Comparison of ENCODE assay signal across 1 cellular context in the genomic region with DNA sequence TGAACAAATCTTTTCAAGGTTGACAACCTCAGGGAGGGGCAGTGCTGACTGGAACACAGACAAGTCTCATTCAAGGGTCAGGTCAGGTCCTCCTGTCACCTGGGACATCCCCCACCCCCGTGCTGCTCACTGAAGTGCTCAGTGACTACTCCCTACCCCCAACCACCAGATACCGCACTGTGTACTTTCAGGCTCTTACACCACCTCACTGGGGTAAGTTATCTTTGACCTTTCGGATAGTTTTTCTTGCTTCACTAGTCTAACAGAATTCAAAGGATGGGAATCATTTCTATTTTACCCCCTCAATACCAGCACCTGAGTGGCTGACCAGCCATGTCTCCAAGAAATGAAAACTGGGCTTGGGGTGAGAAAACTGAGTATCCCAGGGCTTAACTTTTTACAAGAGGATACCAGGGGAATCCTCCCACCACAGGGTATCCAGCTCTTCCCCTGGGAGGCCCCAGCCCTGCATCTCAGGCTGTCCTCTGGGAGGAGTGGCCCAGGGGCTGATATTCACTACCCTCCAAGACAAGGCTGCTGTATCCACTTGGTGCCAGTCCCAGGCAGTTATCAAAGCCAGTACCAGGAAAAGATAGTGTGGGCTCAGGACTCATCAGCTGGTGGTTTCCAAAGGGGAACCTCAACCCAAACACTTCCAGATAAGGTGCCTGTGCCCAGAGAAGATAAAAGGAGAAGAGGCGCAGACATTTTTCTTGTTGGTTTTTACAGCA.
TF ChIP-seq lines count a peak whose summit lies in the region.

No MANE protein-coding gene starts in this region.

TF ChIP-seq in K562, 482 proteins besides CTCF, POLR2A, EP300 and RAD21 (continued from another document and continues in another):
- TF ChIP-seq, protein P1, sequence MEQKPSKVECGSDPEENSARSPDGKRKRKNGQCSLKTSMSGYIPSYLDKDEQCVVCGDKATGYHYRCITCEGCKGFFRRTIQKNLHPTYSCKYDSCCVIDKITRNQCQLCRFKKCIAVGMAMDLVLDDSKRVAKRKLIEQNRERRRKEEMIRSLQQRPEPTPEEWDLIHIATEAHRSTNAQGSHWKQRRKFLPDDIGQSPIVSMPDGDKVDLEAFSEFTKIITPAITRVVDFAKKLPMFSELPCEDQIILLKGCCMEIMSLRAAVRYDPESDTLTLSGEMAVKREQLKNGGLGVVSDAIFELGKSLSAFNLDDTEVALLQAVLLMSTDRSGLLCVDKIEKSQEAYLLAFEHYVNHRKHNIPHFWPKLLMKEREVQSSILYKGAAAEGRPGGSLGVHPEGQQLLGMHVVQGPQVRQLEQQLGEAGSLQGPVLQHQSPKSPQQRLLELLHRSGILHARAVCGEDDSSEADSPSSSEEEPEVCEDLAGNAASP (IDR thresholded peaks at IDR 0.05) = peak; percentile 43; the same call in 1 of the 2 replicates
- TF ChIP-seq TBL1XR1 (IDR thresholded peaks at IDR 0.05; ENCODE audit: low read length in 2 of 2) (peak in 1 of 2 experiments; percentile 23; a peak in 1 of 4 replicates), MAFK (IDR thresholded peaks at IDR 0.05; ENCODE audit: low read length) (no peak), SRSF7 (optimal IDR thresholded peaks at IDR 0.05; ENCODE audit: low read depth, low read length) (no peak), CBFA2T2 (conservative IDR thresholded peaks at IDR 0.05) (peak; percentile 48; the same call in 1 of the 2 replicates), ELF1 (tag; IDR thresholded peaks at IDR 0.05) (no peak), LEF1 (IDR thresholded peaks at IDR 0.05) (0 out of 2 replicates have a peak, but pooled peaks have one; percentile 27), ESRRA (IDR thresholded peaks at IDR 0.05; ENCODE audit: borderline replicate concordance, low read depth) (peak; percentile 50; the same call in 1 of the 2 replicates), MYC (IDR thresholded peaks at IDR 0.05; ENCODE audit: low read depth, low read length) (peak; percentile 19; the same call in 1 of the 2 replicates), MYC (CRISPR knock-in tag; IDR thresholded peaks at IDR 0.05; ENCODE audit: borderline replicate concordance, low read depth) (no peak), ZNF232 (CRISPR knock-in tag; IDR thresholded peaks at IDR 0.05) (no peak), CEBPG (CRISPR knock-in tag; IDR thresholded peaks at IDR 0.05) (peak; percentile 64; the same call in 1 of the 2 replicates), CEBPG (tag; conservative IDR thresholded peaks at IDR 0.05 in 1 of 2, IDR thresholded peaks at IDR 0.05 in 1 of 2) (peak in 1 of 2 experiments; percentile 67; a peak in 2 of 4 replicates), RFX5 (IDR thresholded peaks at IDR 0.05; ENCODE audit: low read depth, low read length) (no peak), NR2C2 (CRISPR knock-in tag; IDR thresholded peaks at IDR 0.05) (no peak), NR2C2 (tag; IDR thresholded peaks at IDR 0.05) (peak; percentile 59; the same call in 1 of the 2 replicates), MAFF (IDR thresholded peaks at IDR 0.05; ENCODE audit: low read length) (no peak), MTA1 (IDR thresholded peaks at IDR 0.05; ENCODE audit: borderline replicate concordance) (no peak), RCOR1 (IDR thresholded peaks at IDR 0.05; ENCODE audit: borderline replicate concordance in 1 of 2, low read depth in 2 of 2, low read length in 2 of 2) (peak in 1 of 2 experiments; percentile 44; a peak in 1 of 4 replicates), JUND (IDR thresholded peaks at IDR 0.05; ENCODE audit: borderline replicate concordance, low read depth, low read length) (0 out of 2 replicates have a peak, but pooled peaks have one; percentile 18), JUND (tag; IDR thresholded peaks at IDR 0.05; ENCODE audit: borderline replicate concordance, low read depth, low read length) (no peak), KLF16 (IDR thresholded peaks at IDR 0.05) (peak; percentile 76), TCF3 (CRISPR knock-in tag; IDR thresholded peaks at IDR 0.05) (peak; percentile 41), SMARCA4 (IDR thresholded peaks at IDR 0.05) (0 out of 2 replicates have a peak, but pooled peaks have one; percentile 29), ARID1B (IDR thresholded peaks at IDR 0.05) (peak; percentile 59), ZNF589 (CRISPR knock-in tag; IDR thresholded peaks at IDR 0.05; ENCODE audit: low read depth) (peak; percentile 33; the same call in 1 of the 2 replicates)
- TF ChIP-seq, protein P2, sequence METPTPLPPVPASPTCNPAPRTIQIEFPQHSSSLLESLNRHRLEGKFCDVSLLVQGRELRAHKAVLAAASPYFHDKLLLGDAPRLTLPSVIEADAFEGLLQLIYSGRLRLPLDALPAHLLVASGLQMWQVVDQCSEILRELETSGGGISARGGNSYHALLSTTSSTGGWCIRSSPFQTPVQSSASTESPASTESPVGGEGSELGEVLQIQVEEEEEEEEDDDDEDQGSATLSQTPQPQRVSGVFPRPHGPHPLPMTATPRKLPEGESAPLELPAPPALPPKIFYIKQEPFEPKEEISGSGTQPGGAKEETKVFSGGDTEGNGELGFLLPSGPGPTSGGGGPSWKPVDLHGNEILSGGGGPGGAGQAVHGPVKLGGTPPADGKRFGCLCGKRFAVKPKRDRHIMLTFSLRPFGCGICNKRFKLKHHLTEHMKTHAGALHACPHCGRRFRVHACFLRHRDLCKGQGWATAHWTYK (CRISPR knock-in tag; IDR thresholded peaks at IDR 0.05) = no peak
- TF ChIP-seq, protein P3, sequence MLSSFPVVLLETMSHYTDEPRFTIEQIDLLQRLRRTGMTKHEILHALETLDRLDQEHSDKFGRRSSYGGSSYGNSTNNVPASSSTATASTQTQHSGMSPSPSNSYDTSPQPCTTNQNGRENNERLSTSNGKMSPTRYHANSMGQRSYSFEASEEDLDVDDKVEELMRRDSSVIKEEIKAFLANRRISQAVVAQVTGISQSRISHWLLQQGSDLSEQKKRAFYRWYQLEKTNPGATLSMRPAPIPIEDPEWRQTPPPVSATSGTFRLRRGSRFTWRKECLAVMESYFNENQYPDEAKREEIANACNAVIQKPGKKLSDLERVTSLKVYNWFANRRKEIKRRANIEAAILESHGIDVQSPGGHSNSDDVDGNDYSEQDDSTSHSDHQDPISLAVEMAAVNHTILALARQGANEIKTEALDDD (IDR thresholded peaks at IDR 0.05) = peak; percentile 81
- TF ChIP-seq, protein P4, sequence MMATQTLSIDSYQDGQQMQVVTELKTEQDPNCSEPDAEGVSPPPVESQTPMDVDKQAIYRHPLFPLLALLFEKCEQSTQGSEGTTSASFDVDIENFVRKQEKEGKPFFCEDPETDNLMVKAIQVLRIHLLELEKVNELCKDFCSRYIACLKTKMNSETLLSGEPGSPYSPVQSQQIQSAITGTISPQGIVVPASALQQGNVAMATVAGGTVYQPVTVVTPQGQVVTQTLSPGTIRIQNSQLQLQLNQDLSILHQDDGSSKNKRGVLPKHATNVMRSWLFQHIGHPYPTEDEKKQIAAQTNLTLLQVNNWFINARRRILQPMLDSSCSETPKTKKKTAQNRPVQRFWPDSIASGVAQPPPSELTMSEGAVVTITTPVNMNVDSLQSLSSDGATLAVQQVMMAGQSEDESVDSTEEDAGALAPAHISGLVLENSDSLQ (IDR thresholded peaks at IDR 0.05) = 0 out of 2 replicates have a peak, but pooled peaks have one; percentile 19
- TF ChIP-seq, protein P5, sequence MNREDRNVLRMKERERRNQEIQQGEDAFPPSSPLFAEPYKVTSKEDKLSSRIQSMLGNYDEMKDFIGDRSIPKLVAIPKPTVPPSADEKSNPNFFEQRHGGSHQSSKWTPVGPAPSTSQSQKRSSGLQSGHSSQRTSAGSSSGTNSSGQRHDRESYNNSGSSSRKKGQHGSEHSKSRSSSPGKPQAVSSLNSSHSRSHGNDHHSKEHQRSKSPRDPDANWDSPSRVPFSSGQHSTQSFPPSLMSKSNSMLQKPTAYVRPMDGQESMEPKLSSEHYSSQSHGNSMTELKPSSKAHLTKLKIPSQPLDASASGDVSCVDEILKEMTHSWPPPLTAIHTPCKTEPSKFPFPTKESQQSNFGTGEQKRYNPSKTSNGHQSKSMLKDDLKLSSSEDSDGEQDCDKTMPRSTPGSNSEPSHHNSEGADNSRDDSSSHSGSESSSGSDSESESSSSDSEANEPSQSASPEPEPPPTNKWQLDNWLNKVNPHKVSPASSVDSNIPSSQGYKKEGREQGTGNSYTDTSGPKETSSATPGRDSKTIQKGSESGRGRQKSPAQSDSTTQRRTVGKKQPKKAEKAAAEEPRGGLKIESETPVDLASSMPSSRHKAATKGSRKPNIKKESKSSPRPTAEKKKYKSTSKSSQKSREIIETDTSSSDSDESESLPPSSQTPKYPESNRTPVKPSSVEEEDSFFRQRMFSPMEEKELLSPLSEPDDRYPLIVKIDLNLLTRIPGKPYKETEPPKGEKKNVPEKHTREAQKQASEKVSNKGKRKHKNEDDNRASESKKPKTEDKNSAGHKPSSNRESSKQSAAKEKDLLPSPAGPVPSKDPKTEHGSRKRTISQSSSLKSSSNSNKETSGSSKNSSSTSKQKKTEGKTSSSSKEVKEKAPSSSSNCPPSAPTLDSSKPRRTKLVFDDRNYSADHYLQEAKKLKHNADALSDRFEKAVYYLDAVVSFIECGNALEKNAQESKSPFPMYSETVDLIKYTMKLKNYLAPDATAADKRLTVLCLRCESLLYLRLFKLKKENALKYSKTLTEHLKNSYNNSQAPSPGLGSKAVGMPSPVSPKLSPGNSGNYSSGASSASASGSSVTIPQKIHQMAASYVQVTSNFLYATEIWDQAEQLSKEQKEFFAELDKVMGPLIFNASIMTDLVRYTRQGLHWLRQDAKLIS (CRISPR knock-in tag; IDR thresholded peaks at IDR 0.05) = no peak
- TF ChIP-seq, protein P6, sequence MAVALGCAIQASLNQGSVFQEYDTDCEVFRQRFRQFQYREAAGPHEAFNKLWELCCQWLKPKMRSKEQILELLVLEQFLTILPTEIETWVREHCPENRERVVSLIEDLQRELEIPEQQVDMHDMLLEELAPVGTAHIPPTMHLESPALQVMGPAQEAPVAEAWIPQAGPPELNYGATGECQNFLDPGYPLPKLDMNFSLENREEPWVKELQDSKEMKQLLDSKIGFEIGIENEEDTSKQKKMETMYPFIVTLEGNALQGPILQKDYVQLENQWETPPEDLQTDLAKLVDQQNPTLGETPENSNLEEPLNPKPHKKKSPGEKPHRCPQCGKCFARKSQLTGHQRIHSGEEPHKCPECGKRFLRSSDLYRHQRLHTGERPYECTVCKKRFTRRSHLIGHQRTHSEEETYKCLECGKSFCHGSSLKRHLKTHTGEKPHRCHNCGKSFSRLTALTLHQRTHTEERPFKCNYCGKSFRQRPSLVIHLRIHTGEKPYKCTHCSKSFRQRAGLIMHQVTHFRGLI (CRISPR knock-in tag; IDR thresholded peaks at IDR 0.05) = no peak
- TF ChIP-seq, protein P7, sequence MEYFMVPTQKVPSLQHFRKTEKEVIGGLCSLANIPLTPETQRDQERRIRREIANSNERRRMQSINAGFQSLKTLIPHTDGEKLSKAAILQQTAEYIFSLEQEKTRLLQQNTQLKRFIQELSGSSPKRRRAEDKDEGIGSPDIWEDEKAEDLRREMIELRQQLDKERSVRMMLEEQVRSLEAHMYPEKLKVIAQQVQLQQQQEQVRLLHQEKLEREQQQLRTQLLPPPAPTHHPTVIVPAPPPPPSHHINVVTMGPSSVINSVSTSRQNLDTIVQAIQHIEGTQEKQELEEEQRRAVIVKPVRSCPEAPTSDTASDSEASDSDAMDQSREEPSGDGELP (CRISPR knock-in tag; IDR thresholded peaks at IDR 0.05; ENCODE audit: borderline replicate concordance) = peak; percentile 40; the same call in 1 of the 2 replicates
- TF ChIP-seq, protein P8, sequence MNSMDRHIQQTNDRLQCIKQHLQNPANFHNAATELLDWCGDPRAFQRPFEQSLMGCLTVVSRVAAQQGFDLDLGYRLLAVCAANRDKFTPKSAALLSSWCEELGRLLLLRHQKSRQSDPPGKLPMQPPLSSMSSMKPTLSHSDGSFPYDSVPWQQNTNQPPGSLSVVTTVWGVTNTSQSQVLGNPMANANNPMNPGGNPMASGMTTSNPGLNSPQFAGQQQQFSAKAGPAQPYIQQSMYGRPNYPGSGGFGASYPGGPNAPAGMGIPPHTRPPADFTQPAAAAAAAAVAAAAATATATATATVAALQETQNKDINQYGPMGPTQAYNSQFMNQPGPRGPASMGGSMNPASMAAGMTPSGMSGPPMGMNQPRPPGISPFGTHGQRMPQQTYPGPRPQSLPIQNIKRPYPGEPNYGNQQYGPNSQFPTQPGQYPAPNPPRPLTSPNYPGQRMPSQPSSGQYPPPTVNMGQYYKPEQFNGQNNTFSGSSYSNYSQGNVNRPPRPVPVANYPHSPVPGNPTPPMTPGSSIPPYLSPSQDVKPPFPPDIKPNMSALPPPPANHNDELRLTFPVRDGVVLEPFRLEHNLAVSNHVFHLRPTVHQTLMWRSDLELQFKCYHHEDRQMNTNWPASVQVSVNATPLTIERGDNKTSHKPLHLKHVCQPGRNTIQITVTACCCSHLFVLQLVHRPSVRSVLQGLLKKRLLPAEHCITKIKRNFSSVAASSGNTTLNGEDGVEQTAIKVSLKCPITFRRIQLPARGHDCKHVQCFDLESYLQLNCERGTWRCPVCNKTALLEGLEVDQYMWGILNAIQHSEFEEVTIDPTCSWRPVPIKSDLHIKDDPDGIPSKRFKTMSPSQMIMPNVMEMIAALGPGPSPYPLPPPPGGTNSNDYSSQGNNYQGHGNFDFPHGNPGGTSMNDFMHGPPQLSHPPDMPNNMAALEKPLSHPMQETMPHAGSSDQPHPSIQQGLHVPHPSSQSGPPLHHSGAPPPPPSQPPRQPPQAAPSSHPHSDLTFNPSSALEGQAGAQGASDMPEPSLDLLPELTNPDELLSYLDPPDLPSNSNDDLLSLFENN (IDR thresholded peaks at IDR 0.05; ENCODE audit: low read depth in 2 of 2, low read length in 2 of 2) = no peak
- TF ChIP-seq, protein P9, sequence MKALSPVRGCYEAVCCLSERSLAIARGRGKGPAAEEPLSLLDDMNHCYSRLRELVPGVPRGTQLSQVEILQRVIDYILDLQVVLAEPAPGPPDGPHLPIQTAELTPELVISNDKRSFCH (CRISPR knock-in tag; IDR thresholded peaks at IDR 0.05) = no peak
- TF ChIP-seq, protein P9 (tag; IDR thresholded peaks at IDR 0.05) = peak; percentile 88; the same call in 1 of the 2 replicates
